23 cellular contexts compared by ENCODE assay signal in the genomic region with DNA sequence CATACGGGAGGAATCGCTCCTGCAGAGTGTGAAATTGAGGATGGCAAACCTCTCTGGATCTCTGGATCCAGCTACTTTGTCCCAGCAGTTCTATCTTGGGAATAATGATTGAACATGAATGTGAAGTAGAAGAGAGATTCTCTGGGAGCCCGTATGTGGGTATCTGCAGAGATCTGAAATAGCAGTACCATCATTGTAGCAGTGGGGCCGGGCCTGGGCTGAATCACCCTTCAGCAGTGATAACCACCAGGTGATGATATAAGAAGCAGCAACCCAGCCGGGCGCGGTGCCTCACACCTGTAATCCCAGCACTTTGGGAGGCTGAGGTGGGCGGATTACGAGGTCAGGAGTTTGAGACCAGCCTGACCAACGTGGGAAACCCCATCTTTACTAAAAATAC. TPM values are rescaled to one million over a fixed set of nuclear protein-coding genes. Genes with fewer than 3 reads are reported as not detected.
"Had no signal": no experiment of that assay in that cellular context is flagged by ENCODE, and none has a peak within 500 bp of the region (broad histone marks: within the 10 kb centered on the region; RNA-seq: fewer than 3 reads in every experiment).

No MANE protein-coding gene starts in this region.

- H3K27me3 ChIP-seq: body of pancreas, cardiac muscle cell, left lung had no signal

- DNase-seq: activated CD4-positive, alpha-beta T cell treated with anti-CD3 and anti-CD28 coated beads, Interleukin-2, amount 10 ng/mL, durations not matched to agents 7 days and 5 days; activated CD8-positive, alpha-beta T cell treated with anti-CD3 and anti-CD28 coated beads, Interleukin-2, amount 10 ng/mL, durations not matched to agents 7 days and 5 days; activated gamma-delta T cell; activated naive CD4-positive, alpha-beta T cell treated with anti-CD3 and anti-CD28 coated beads, Interleukin-2, amount 50 U/mL, for 16 hours; anterior cingulate cortex; body of pancreas; effector CD4-positive, alpha-beta T cell; immature natural killer cell; kidney glomerular epithelial cell; left lung; midbrain; stimulated activated CD4-positive, alpha-beta T cell treated with anti-CD3 and anti-CD28 coated beads, Interleukin-1b, Interleukin-23, amount 100 ng/mL, for 48 hours; stimulated activated naive CD8-positive, alpha-beta T cell treated with anti-CD3 and anti-CD28 coated beads, Interleukin-15, amount 100 ng/mL, for 72 hours had no signal

- H3K36me3 Mint-ChIP-seq: immature natural killer cell; natural killer cell treated with Interleukin-12 subunit alpha and Interleukin-12 subunit beta and Interleukin-15 and Interleukin-18, amount 100 ng/mL, for 72 hours; stimulated activated effector memory CD8-positive, alpha-beta T cell treated with anti-CD3 and anti-CD28 coated beads, Interleukin-12 subunit alpha, Interleukin-12 subunit beta, amount 100 ng/mL, for 72 hours had no signal

- FAIRE-seq: endometrium, urothelium cell line had no signal

- H3K4me3 ChIP-seq: body of pancreas, cardiac muscle cell, left lung, prostate gland, tibial artery had no signal

- H3K27me3 Mint-ChIP-seq: activated CD4-positive, alpha-beta T cell treated with anti-CD3 and anti-CD28 coated beads, Interleukin-2, amount 10 ng/mL, durations not matched to agents 7 days and 5 days; dendritic cell treated with granulocyte-macrophage colony-stimulating factor and Interleukin-4, amounts not matched to agents 40 ng/mL and 50 ng/mL, for 4 days had no signal

- H3K4me1 ChIP-seq: body of pancreas, left lung, prostate gland, tibial artery had no signal

- H3K27ac ChIP-seq: body of pancreas, cardiac muscle cell, left lung, prostate gland, tibial artery had no signal

- H3K4me1 Mint-ChIP-seq: activated CD4-positive, alpha-beta T cell treated with anti-CD3 and anti-CD28 coated beads, Interleukin-2, amount 10 ng/mL, durations not matched to agents 7 days and 5 days; immature natural killer cell; stimulated activated effector memory CD8-positive, alpha-beta T cell treated with anti-CD3 and anti-CD28 coated beads, Interleukin-12 subunit alpha, Interleukin-12 subunit beta, amount 100 ng/mL, for 72 hours; stimulated activated naive CD8-positive, alpha-beta T cell treated with anti-CD3 and anti-CD28 coated beads, Interleukin-15, amount 100 ng/mL, for 72 hours had no signal

- H3K4me3 Mint-ChIP-seq: activated CD4-positive, alpha-beta T cell treated with anti-CD3 and anti-CD28 coated beads, Interleukin-2, amount 10 ng/mL, durations not matched to agents 7 days and 5 days; activated CD8-positive, alpha-beta T cell treated with anti-CD3 and anti-CD28 coated beads, Interleukin-2, amount 10 ng/mL, durations not matched to agents 7 days and 5 days; activated T-helper 1 cell treated with anti-CD3 and anti-CD28 coated beads, Interleukin-12 subunit alpha, Interleukin-12 subunit beta, Interleukin-2, Interleukin-4 antibody, amounts not matched to agents 30 ng/mL and 10 ng/mL and 1 ng/mL, durations not matched to agents 14 hours and 24 hours and 36 hours; dendritic cell treated with granulocyte-macrophage colony-stimulating factor and Interleukin-4, amounts not matched to agents 40 ng/mL and 50 ng/mL, for 4 days; immature natural killer cell; natural killer cell treated with Interleukin-12 subunit alpha and Interleukin-12 subunit beta and Interleukin-15 and Interleukin-18, amount 100 ng/mL, for 72 hours; stimulated activated effector memory CD8-positive, alpha-beta T cell treated with anti-CD3 and anti-CD28 coated beads, Interleukin-12 subunit alpha, Interleukin-12 subunit beta, amount 100 ng/mL, for 72 hours; stimulated activated naive CD8-positive, alpha-beta T cell treated with anti-CD3 and anti-CD28 coated beads, Interleukin-15, amount 100 ng/mL, for 72 hours had no signal

- H3K9me3 Mint-ChIP-seq: activated CD4-positive, alpha-beta T cell treated with anti-CD3 and anti-CD28 coated beads, Interleukin-2, amount 10 ng/mL, durations not matched to agents 7 days and 5 days; activated T-helper 1 cell treated with anti-CD3 and anti-CD28 coated beads, Interleukin-12 subunit alpha, Interleukin-12 subunit beta, Interleukin-2, Interleukin-4 antibody, amounts not matched to agents 30 ng/mL and 10 ng/mL and 1 ng/mL, durations not matched to agents 14 hours and 24 hours and 36 hours; dendritic cell treated with granulocyte-macrophage colony-stimulating factor and Interleukin-4, amounts not matched to agents 40 ng/mL and 50 ng/mL, for 4 days; immature natural killer cell; natural killer cell treated with Interleukin-12 subunit alpha and Interleukin-12 subunit beta and Interleukin-15 and Interleukin-18, amount 100 ng/mL, for 72 hours; stimulated activated effector memory CD8-positive, alpha-beta T cell treated with anti-CD3 and anti-CD28 coated beads, Interleukin-12 subunit alpha, Interleukin-12 subunit beta, amount 100 ng/mL, for 72 hours; stimulated activated naive CD8-positive, alpha-beta T cell treated with anti-CD3 and anti-CD28 coated beads, Interleukin-15, amount 100 ng/mL, for 72 hours had no signal

- H3K36me3 ChIP-seq: cardiac muscle cell, left lung, prostate gland, tibial artery had no signal

- H3K9me3 ChIP-seq: body of pancreas, left lung, prostate gland, tibial artery had no signal

- ATAC-seq: activated CD4-positive, CD25-positive, alpha-beta regulatory T cell treated with anti-CD3 and anti-CD28 coated beads, Interleukin-2, amount 50 U/mL, for 24 hours; activated CD8-positive, alpha-beta T cell treated with anti-CD3 and anti-CD28 coated beads, Interleukin-2, amount 10 ng/mL, durations not matched to agents 7 days and 5 days; body of pancreas; left lung; natural killer cell treated with Interleukin-12 subunit alpha and Interleukin-12 subunit beta and Interleukin-15 and Interleukin-18, amount 100 ng/mL, for 72 hours; stimulated activated effector memory CD8-positive, alpha-beta T cell treated with anti-CD3 and anti-CD28 coated beads, Interleukin-12 subunit alpha, Interleukin-12 subunit beta, amount 100 ng/mL, for 72 hours; stimulated activated naive CD8-positive, alpha-beta T cell treated with anti-CD3 and anti-CD28 coated beads, Interleukin-15, amount 100 ng/mL, for 72 hours had no signal

- H3K27ac Mint-ChIP-seq: activated CD4-positive, alpha-beta T cell treated with anti-CD3 and anti-CD28 coated beads, Interleukin-2, amount 10 ng/mL, durations not matched to agents 7 days and 5 days; activated CD8-positive, alpha-beta T cell treated with anti-CD3 and anti-CD28 coated beads, Interleukin-2, amount 10 ng/mL, durations not matched to agents 7 days and 5 days; activated T-helper 1 cell treated with anti-CD3 and anti-CD28 coated beads, Interleukin-12 subunit alpha, Interleukin-12 subunit beta, Interleukin-2, Interleukin-4 antibody, amounts not matched to agents 30 ng/mL and 10 ng/mL and 1 ng/mL, durations not matched to agents 14 hours and 24 hours and 36 hours; dendritic cell treated with granulocyte-macrophage colony-stimulating factor and Interleukin-4, amounts not matched to agents 40 ng/mL and 50 ng/mL, for 4 days; immature natural killer cell; natural killer cell treated with Interleukin-12 subunit alpha and Interleukin-12 subunit beta and Interleukin-15 and Interleukin-18, amount 100 ng/mL, for 72 hours; stimulated activated effector memory CD8-positive, alpha-beta T cell treated with anti-CD3 and anti-CD28 coated beads, Interleukin-12 subunit alpha, Interleukin-12 subunit beta, amount 100 ng/mL, for 72 hours; stimulated activated naive CD8-positive, alpha-beta T cell treated with anti-CD3 and anti-CD28 coated beads, Interleukin-15, amount 100 ng/mL, for 72 hours had no signal

RNA-seq across cellular contexts. Expression of gene SKIDA1, which starts 51.9 kb away (rescaled TPM):
- total RNA-seq: natural killer cell treated with Interleukin-12 subunit alpha and Interleukin-12 subunit beta and Interleukin-15 and Interleukin-18, amount 100 ng/mL, for 72 hours had no signal
- polyA plus RNA-seq: immature natural killer cell had no signal
